ENCODE assay signal across 38 cellular contexts in genomic region chr15:41055706-41056105, GRCh38.
"Had no signal": no experiment of that assay in that cellular context is flagged by ENCODE, and none has a peak within 500 bp of the region (broad histone marks: within the 10 kb centered on the region; RNA-seq: fewer than 3 reads in every experiment).

No MANE protein-coding gene starts in this region.

- ATAC-seq: activated naive CD4-positive, alpha-beta T cell treated with anti-CD3 and anti-CD28 coated beads, Interleukin-2, amount 50 U/mL, for 72 hours; activated naive CD8-positive, alpha-beta T cell treated with anti-CD3 and anti-CD28 coated beads, Interleukin-2, amount 50 U/mL, for 24 hours; activated T-cell treated with anti-CD3 and anti-CD28 coated beads, Interleukin-2, amount 50 U/mL, for 4 hours; activated T-cell treated with anti-CD3 and anti-CD28 coated beads, Interleukin-2, amount 50 U/mL, for 72 hours; activated T-helper 17 cell treated with anti-CD3 and anti-CD28 coated beads, Interleukin-2, amount 50 U/mL, for 72 hours; body of pancreas had no signal

- H3K4me1 Mint-ChIP-seq: activated naive CD4-positive, alpha-beta T cell treated with anti-CD3 and anti-CD28 coated beads, Interleukin-2, amount 10 ng/mL, durations not matched to agents 7 days and 5 days; activated naive CD4-positive, alpha-beta T cell treated with anti-CD3 and anti-CD28 coated beads, Interleukin-2, amount 50 U/mL, for 24 hours; activated naive CD8-positive, alpha-beta T cell treated with anti-CD3 and anti-CD28 coated beads for 36 hours; activated naive CD8-positive, alpha-beta T cell treated with anti-CD3 and anti-CD28 coated beads, Interleukin-2, amount 10 ng/mL, durations not matched to agents 7 days and 5 days; activated naive CD8-positive, alpha-beta T cell treated with anti-CD3 and anti-CD28 coated beads, Interleukin-2, amount 50 U/mL, for 24 hours; brain; central memory CD8-positive, alpha-beta T cell had no signal

- H3K27me3 ChIP-seq: adrenal gland, ascending aorta, body of pancreas, brain microvascular endothelial cell, cardiac muscle cell had no signal

- H3K27ac Mint-ChIP-seq: activated naive CD4-positive, alpha-beta T cell treated with anti-CD3 and anti-CD28 coated beads for 36 hours; activated naive CD4-positive, alpha-beta T cell treated with anti-CD3 and anti-CD28 coated beads, Interleukin-2, amount 10 ng/mL, durations not matched to agents 7 days and 5 days; activated naive CD4-positive, alpha-beta T cell treated with anti-CD3 and anti-CD28 coated beads, Interleukin-2, amount 50 U/mL, for 24 hours; activated naive CD8-positive, alpha-beta T cell; activated naive CD8-positive, alpha-beta T cell treated with anti-CD3 and anti-CD28 coated beads for 36 hours; activated naive CD8-positive, alpha-beta T cell treated with anti-CD3 and anti-CD28 coated beads, Interleukin-2, amount 10 ng/mL, durations not matched to agents 7 days and 5 days; activated naive CD8-positive, alpha-beta T cell treated with anti-CD3 and anti-CD28 coated beads, Interleukin-2, amount 50 U/mL, for 24 hours; activated T-cell treated with anti-CD3 and anti-CD28 coated beads, Interleukin-2, amount 50 U/mL, for 24 hours; activated T-cell treated with anti-CD3 and anti-CD28 coated beads, Interleukin-2, amount 50 U/mL, for 72 hours; activated T-helper 1 cell treated with anti-CD3 and anti-CD28 coated beads, Interleukin-12 subunit alpha, Interleukin-12 subunit beta, Interleukin-2, Interleukin-4 antibody, amounts not matched to agents 30 ng/mL and 10 ng/mL and 1 ng/mL, durations not matched to agents 14 hours and 24 hours and 36 hours; activated T-helper 17 cell treated with anti-CD3 and anti-CD28 coated beads, Interleukin-2, amount 50 U/mL, for 72 hours; activated T-helper 2 cell treated with anti-CD3 and anti-CD28 coated beads, Interferon-gamma antibody, Interleukin-2, Interleukin-4, amounts not matched to agents 10 μg/mL and 5 μg/mL and 100 μg/mL, durations not matched to agents 14 hours and 24 hours and 36 hours; brain had no signal

- H3K9me3 Mint-ChIP-seq: activated naive CD4-positive, alpha-beta T cell treated with anti-CD3 and anti-CD28 coated beads for 36 hours; activated naive CD4-positive, alpha-beta T cell treated with anti-CD3 and anti-CD28 coated beads, Interleukin-2, amount 50 U/mL, for 24 hours; activated naive CD8-positive, alpha-beta T cell treated with anti-CD3 and anti-CD28 coated beads for 36 hours; activated naive CD8-positive, alpha-beta T cell treated with anti-CD3 and anti-CD28 coated beads, Interleukin-2, amount 50 U/mL, for 24 hours; activated T-cell treated with anti-CD3 and anti-CD28 coated beads, Interleukin-2, amount 50 U/mL, for 24 hours; activated T-cell treated with anti-CD3 and anti-CD28 coated beads, Interleukin-2, amount 50 U/mL, for 4 hours; activated T-cell treated with anti-CD3 and anti-CD28 coated beads, Interleukin-2, amount 50 U/mL, for 72 hours; activated T-helper 17 cell treated with anti-CD3 and anti-CD28 coated beads, Interleukin-2, amount 50 U/mL, for 72 hours; central memory CD8-positive, alpha-beta T cell had no signal

- H3K27me3 Mint-ChIP-seq: activated naive CD4-positive, alpha-beta T cell treated with anti-CD3 and anti-CD28 coated beads, Interleukin-2, amount 10 ng/mL, durations not matched to agents 7 days and 5 days; activated naive CD4-positive, alpha-beta T cell treated with anti-CD3 and anti-CD28 coated beads, Interleukin-2, amount 50 U/mL, for 24 hours; activated naive CD8-positive, alpha-beta T cell; activated naive CD8-positive, alpha-beta T cell treated with anti-CD3 and anti-CD28 coated beads for 36 hours; activated naive CD8-positive, alpha-beta T cell treated with anti-CD3 and anti-CD28 coated beads, Interleukin-2, amount 10 ng/mL, durations not matched to agents 7 days and 5 days; activated naive CD8-positive, alpha-beta T cell treated with anti-CD3 and anti-CD28 coated beads, Interleukin-2, amount 50 U/mL, for 24 hours; activated T-cell treated with anti-CD3 and anti-CD28 coated beads, Interleukin-2, amount 50 U/mL, for 24 hours; activated T-helper 17 cell treated with anti-CD3 and anti-CD28 coated beads, Interleukin-2, amount 50 U/mL, for 72 hours; brain; central memory CD8-positive, alpha-beta T cell had no signal

- H3K27ac ChIP-seq: adrenal gland, ascending aorta, body of pancreas, brain microvascular endothelial cell, cardiac muscle cell had no signal

- H3K4me3 Mint-ChIP-seq: activated naive CD4-positive, alpha-beta T cell treated with anti-CD3 and anti-CD28 coated beads for 36 hours; activated naive CD4-positive, alpha-beta T cell treated with anti-CD3 and anti-CD28 coated beads, Interleukin-2, amount 10 ng/mL, durations not matched to agents 7 days and 5 days; activated naive CD4-positive, alpha-beta T cell treated with anti-CD3 and anti-CD28 coated beads, Interleukin-2, amount 50 U/mL, for 24 hours; activated naive CD8-positive, alpha-beta T cell; activated naive CD8-positive, alpha-beta T cell treated with anti-CD3 and anti-CD28 coated beads for 36 hours; activated naive CD8-positive, alpha-beta T cell treated with anti-CD3 and anti-CD28 coated beads, Interleukin-2, amount 10 ng/mL, durations not matched to agents 7 days and 5 days; activated naive CD8-positive, alpha-beta T cell treated with anti-CD3 and anti-CD28 coated beads, Interleukin-2, amount 50 U/mL, for 24 hours; activated T-cell treated with anti-CD3 and anti-CD28 coated beads, Interleukin-2, amount 50 U/mL, for 24 hours; activated T-cell treated with anti-CD3 and anti-CD28 coated beads, Interleukin-2, amount 50 U/mL, for 4 hours; activated T-cell treated with anti-CD3 and anti-CD28 coated beads, Interleukin-2, amount 50 U/mL, for 72 hours; activated T-helper 1 cell treated with anti-CD3 and anti-CD28 coated beads, Interleukin-12 subunit alpha, Interleukin-12 subunit beta, Interleukin-2, Interleukin-4 antibody, amounts not matched to agents 30 ng/mL and 10 ng/mL and 1 ng/mL, durations not matched to agents 14 hours and 24 hours and 36 hours; activated T-helper 17 cell treated with anti-CD3 and anti-CD28 coated beads, Interleukin-2, amount 50 U/mL, for 72 hours; brain; central memory CD8-positive, alpha-beta T cell had no signal

- FAIRE-seq: astrocyte, bronchial epithelial cell had no signal

- H3K4me3 ChIP-seq: adrenal gland, ascending aorta, body of pancreas, cardiac muscle cell had no signal

- DNase-seq: activated effector memory CD4-positive, alpha-beta T cell treated with anti-CD3 and anti-CD28 coated beads, Interleukin-2, amount 50 U/mL, for 16 hours; activated effector memory CD4-positive, alpha-beta T cell treated with Interleukin-2 at 50 U/mL for 16 hours; activated gamma-delta T cell; activated gamma-delta T cell treated with Interleukin-2 at 50 U/mL for 16 hours; activated naive CD4-positive, alpha-beta T cell; activated naive CD4-positive, alpha-beta T cell treated with anti-CD3 and anti-CD28 coated beads for 36 hours; activated naive CD4-positive, alpha-beta T cell treated with anti-CD3 and anti-CD28 coated beads, Interleukin-2, amount 10 ng/mL, durations not matched to agents 7 days and 5 days; activated naive CD4-positive, alpha-beta T cell treated with anti-CD3 and anti-CD28 coated beads, Interleukin-2, amount 50 U/mL, for 16 hours; activated naive CD4-positive, alpha-beta T cell treated with Interleukin-2 at 50 U/mL for 16 hours; activated naive CD8-positive, alpha-beta T cell treated with anti-CD3 and anti-CD28 coated beads for 36 hours; activated naive CD8-positive, alpha-beta T cell treated with anti-CD3 and anti-CD28 coated beads, Interleukin-2, amount 10 ng/mL, durations not matched to agents 7 days and 5 days; activated naive CD8-positive, alpha-beta T cell treated with anti-CD3 and anti-CD28 coated beads, Interleukin-2, amount 50 U/mL, for 24 hours; activated T-cell treated with anti-CD3 and anti-CD28 coated beads, Interleukin-2, amount 50 U/mL, for 24 hours; activated T-cell treated with anti-CD3 and anti-CD28 coated beads, Interleukin-2, amount 50 U/mL, for 4 hours; activated T-cell treated with anti-CD3 and anti-CD28 coated beads, Interleukin-2, amount 50 U/mL, for 48 hours; activated T-cell treated with anti-CD3 and anti-CD28 coated beads, Interleukin-2, amount 50 U/mL, for 72 hours; adrenal gland; amniotic stem cell; amygdala; anterior cingulate cortex; aorta; body of pancreas; brain microvascular endothelial cell; caudate nucleus; central memory CD4-positive, alpha-beta T cell; cerebellar nuclear complex had no signal

- H3K9me3 ChIP-seq: adrenal gland, ascending aorta, body of pancreas had no signal

- H3K4me1 ChIP-seq: adrenal gland, ascending aorta, body of pancreas had no signal
